In the genomic region with DNA sequence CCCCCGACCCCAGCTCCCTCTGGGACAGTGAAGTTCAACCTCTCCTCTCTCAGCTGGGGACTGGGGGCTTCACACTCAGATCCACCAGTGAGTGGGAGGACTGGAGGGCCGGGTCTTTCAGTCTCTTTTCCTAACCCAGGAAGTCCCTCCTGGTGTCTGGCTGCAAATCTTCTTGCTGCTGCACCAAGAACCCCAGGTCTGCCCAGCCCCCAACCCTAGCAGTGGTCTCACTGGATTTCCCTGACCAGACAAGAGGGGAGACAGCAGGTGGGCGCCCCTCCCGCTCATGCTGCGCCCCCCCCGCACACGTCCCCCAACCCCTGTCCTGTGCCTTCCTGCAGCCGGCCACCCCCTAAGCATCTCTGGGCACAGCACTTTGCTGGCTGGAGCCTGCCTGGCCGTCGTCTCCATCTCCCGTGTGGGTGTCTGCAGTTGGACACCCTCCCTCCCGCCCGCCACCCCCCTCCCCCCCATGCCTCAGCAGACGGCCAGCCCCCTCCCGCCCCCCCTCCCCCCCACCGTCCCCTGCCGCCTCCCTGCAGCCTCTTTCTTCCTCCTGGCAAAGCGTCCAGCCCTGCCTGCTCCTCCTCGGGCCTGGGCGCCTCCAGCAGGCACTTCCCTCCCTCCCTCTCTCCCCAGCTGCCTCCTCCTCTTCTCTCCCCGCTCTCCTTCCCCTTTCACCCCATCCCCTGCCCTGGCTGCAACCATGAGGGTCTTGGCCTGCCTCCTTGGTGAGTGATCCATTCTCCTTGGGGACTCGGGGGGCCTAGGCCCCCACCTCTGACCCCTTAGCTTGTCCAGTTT, we compare ENCODE assay signal across 8 cellular contexts. TPM values are rescaled to one million over a fixed set of nuclear protein-coding genes. Genes with fewer than 3 reads are reported as not detected.
DNase-seq lines count a peak whose midpoint lies in the region; ATAC-seq, FAIRE-seq and TF ChIP-seq lines count a peak whose summit lies in the region.

Gene SSC5D (plus strand): TSS at position 553 of the 804 bp plus-strand sequence. CDS start 154 bp downstream, at position 707.

- H3K36me3 ChIP-seq in body of pancreas (replicated peaks in 1 of 2; ENCODE audit: insufficient read depth in 1 of 2, low read depth in 2 of 2) (no peaks in the 10 kb centered on the region), right lobe of liver (peaks cover 0 to 3% (median 0%) of the 10 kb centered on the region in 4 donors), upper lobe of right lung (no peaks in the 10 kb centered on the region)

- H3K4me1 Mint-ChIP-seq in natural killer cell, result peaks cover 0 to 7% of the 10 kb centered on the region in 2 donors
- H3K4me1 Mint-ChIP-seq in natural killer cell treated with Interleukin-12 subunit alpha and Interleukin-12 subunit beta and Interleukin-15 and Interleukin-18, amount 100 ng/mL, for 72 hours (ENCODE audit: low read depth in 2 of 2), result peaks cover 4 to 6% of the 10 kb centered on the region in 2 donors
- H3K4me1 Mint-ChIP-seq in T-cell, result peaks cover 6 to 11% (median 9%) of the 10 kb centered on the region in 3 donors

- H3K4me3 ChIP-seq in body of pancreas (no peak within 1 kb of the TSS), right lobe of liver (no peak within 1 kb of the TSS), upper lobe of right lung (no peak within 1 kb of the TSS)

- peaks cover 0 to 8% of the 10 kb centered on the region in 2 donors for H3K27me3 Mint-ChIP-seq in natural killer cell (ENCODE audit: low read depth in 2 of 2)
- H3K27me3 Mint-ChIP-seq in natural killer cell treated with Interleukin-12 subunit alpha and Interleukin-12 subunit beta and Interleukin-15 and Interleukin-18, amount 100 ng/mL, for 72 hours, result peaks cover 0 to 8% of the 10 kb centered on the region in 2 donors
- H3K27me3 Mint-ChIP-seq in T-cell, result peaks cover 3 to 11% of the 10 kb centered on the region in 2 donors

- no peak for FAIRE-seq in GM19239 (lab: Jason Lieb, UNC)

- intact Hi-C loops in natural killer cell (cut with micrococcal nuclease) (no loop called here), body of pancreas (cut with DNase I) (no loop called here), right lobe of liver (cut with DNase I) (no loop called here), upper lobe of right lung (cut with DNase I) (no loop called here)

- CTCF ChIA-PET in T-cell (lab: Charles Lee), result no interaction called here

- H3K4me3 Mint-ChIP-seq in natural killer cell, result peak within 1 kb of the TSS; percentile 40
- H3K4me3 Mint-ChIP-seq in natural killer cell treated with Interleukin-12 subunit alpha and Interleukin-12 subunit beta and Interleukin-15 and Interleukin-18, amount 100 ng/mL, for 72 hours, result no peak within 1 kb of the TSS
- H3K4me3 Mint-ChIP-seq in T-cell, result no peak within 1 kb of the TSS

- no peak for TF ChIP-seq POLR2A in body of pancreas (IDR thresholded peaks at IDR 0.05)
- no peak for TF ChIP-seq POLR2A in right lobe of liver (IDR thresholded peaks at IDR 0.05)

- no peak for DNase-seq in natural killer cell
- no peak for DNase-seq in natural killer cell treated with Interleukin-12 subunit alpha and Interleukin-12 subunit beta and Interleukin-15 and Interleukin-18, amount 100 ng/mL, for 72 hours (ENCODE audit: low spot score)
- no peak for DNase-seq in body of pancreas
- no peak for DNase-seq in right lobe of liver
- DNase-seq in upper lobe of right lung, result no peak
- no peak for DNase-seq in T-cell
- DNase-seq in GM19239 (ENCODE audit: insufficient read length, low spot score), result no peak

- 16 to 31% methylated on average over 12 to 13 of the region's 22 CpGs for WGBS in body of pancreas, 2 donors
- 8% methylated on average over 8 of the region's 22 CpGs for WGBS in right lobe of liver (ENCODE audit: insufficient coverage, low coverage, low lambda C conversion rate, missing lambda C conversion rate)

- H3K9me3 ChIP-seq in body of pancreas, result no peaks in the 10 kb centered on the region
- no peaks in the 10 kb centered on the region for H3K9me3 ChIP-seq in right lobe of liver
- no peaks in the 10 kb centered on the region for H3K9me3 ChIP-seq in upper lobe of right lung

- H3K36me3 Mint-ChIP-seq in natural killer cell (no peaks in the 10 kb centered on the region), T-cell (no peaks in the 10 kb centered on the region)
- no peaks in the 10 kb centered on the region for H3K36me3 Mint-ChIP-seq in natural killer cell treated with Interleukin-12 subunit alpha and Interleukin-12 subunit beta and Interleukin-15 and Interleukin-18, amount 100 ng/mL, for 72 hours

- H3K27ac Mint-ChIP-seq in natural killer cell (peak within 1 kb of the TSS in 1 of 2 donors; percentile 62), T-cell (peak within 1 kb of the TSS in 1 of 2 donors; percentile 43)
- H3K27ac Mint-ChIP-seq in natural killer cell treated with Interleukin-12 subunit alpha and Interleukin-12 subunit beta and Interleukin-15 and Interleukin-18, amount 100 ng/mL, for 72 hours, result no peak within 1 kb of the TSS

- no peak for TF ChIP-seq CTCF in natural killer cell (IDR thresholded peaks at IDR 0.05)
- TF ChIP-seq CTCF in body of pancreas (IDR thresholded peaks at IDR 0.05), result no peak
- no peak for TF ChIP-seq CTCF in right lobe of liver (IDR thresholded peaks at IDR 0.05)
- no peak for TF ChIP-seq CTCF in upper lobe of right lung (IDR thresholded peaks at IDR 0.05)

- H3K27ac ChIP-seq in body of pancreas, result peak within 1 kb of the TSS in 3 of 4 donors; percentile 12 to 64 (median 57)
- H3K27ac ChIP-seq in right lobe of liver, result peak within 1 kb of the TSS in 2 of 3 donors; percentile 33 to 38
- peak within 1 kb of the TSS; percentile 34 for H3K27ac ChIP-seq in upper lobe of right lung

- H3K4me1 ChIP-seq in body of pancreas, result peaks cover 39% of the 10 kb centered on the region
- peaks cover 0 to 6% (median 0%) of the 10 kb centered on the region in 4 donors for H3K4me1 ChIP-seq in right lobe of liver
- H3K4me1 ChIP-seq in upper lobe of right lung, result peaks cover 8% of the 10 kb centered on the region

- H3K9me3 Mint-ChIP-seq in natural killer cell (no peaks in the 10 kb centered on the region), T-cell (no peaks in the 10 kb centered on the region)
- no peaks in the 10 kb centered on the region for H3K9me3 Mint-ChIP-seq in natural killer cell treated with Interleukin-12 subunit alpha and Interleukin-12 subunit beta and Interleukin-15 and Interleukin-18, amount 100 ng/mL, for 72 hours

- no peaks in the 10 kb centered on the region for H3K27me3 ChIP-seq in body of pancreas
- no peaks in the 10 kb centered on the region for H3K27me3 ChIP-seq in right lobe of liver
- peaks cover under 1% of the 10 kb centered on the region for H3K27me3 ChIP-seq in upper lobe of right lung

- ATAC-seq in natural killer cell (no peak), body of pancreas (no peak), right lobe of liver (no peak), upper lobe of right lung (no peak), T-cell (replicated peaks in 1 of 4) (no peak), HG03280 (IDR thresholded peaks at IDR 0.05; ENCODE audit: unreplicated experiment) (no peak)
- ATAC-seq in natural killer cell treated with Interleukin-12 subunit alpha and Interleukin-12 subunit beta and Interleukin-15 and Interleukin-18, amount 100 ng/mL, for 72 hours, result no peak

- POLR2A ChIA-PET in T-cell (lab: Charles Lee), result interaction anchor here in 1 of 2 donors (0.6 kb wide), 2 partner anchors 11 to 20 kb away, joined by 4 to 8 read pairs; no protein-coding TSS in a partner anchor

RNA-seq across cellular contexts. Expression of gene SSC5D, which starts in this region (rescaled TPM):
- under 1 TPM; 0.11 to 0.68 (median 0.58) TPM for total RNA-seq in natural killer cell
- under 1 TPM in 1 of 2 donors, not detected in 1; 0.50 TPM for total RNA-seq in natural killer cell treated with Interleukin-12 subunit alpha and Interleukin-12 subunit beta and Interleukin-15 and Interleukin-18, amount 100 ng/mL, for 72 hours
- total RNA-seq in body of pancreas, result 1 to 10 TPM; 2.6 to 3.3 TPM
- 1 to 10 TPM in 4 of 6 experiments, under 1 TPM in 2; 0.35 to 1.6 (median 1.2) TPM for total RNA-seq in right lobe of liver
- 6.0 TPM for total RNA-seq in upper lobe of right lung
- 1 to 10 TPM in 2 of 5 donors, under 1 TPM in 3; 0.38 to 1.3 (median 0.66) TPM for total RNA-seq in T-cell
